ENCODE assay signal across 13 cellular contexts in genomic region chr4:77202491-77202890, GRCh38.
"Had no signal": no experiment of that assay in that cellular context is flagged by ENCODE, and none has a peak within 500 bp of the region (broad histone marks: within the 10 kb centered on the region; RNA-seq: fewer than 3 reads in every experiment).

No MANE protein-coding gene starts in this region.

- H3K4me1 ChIP-seq: prostate gland, right lobe of liver had no signal

- H3K27ac ChIP-seq: prostate gland, right lobe of liver, spleen had no signal

- H3K9me3 Mint-ChIP-seq: activated B cell treated with CpG ODN at 0.5 μM for 24 hours; activated naive CD4-positive, alpha-beta T cell treated with anti-CD3 and anti-CD28 coated beads, Interleukin-2, amount 50 U/mL, for 24 hours; brain; nephron had no signal

- H3K36me3 ChIP-seq: prostate gland, right lobe of liver, spleen had no signal

- H3K9me3 ChIP-seq: prostate gland, right lobe of liver, spleen had no signal

- DNase-seq: activated B cell treated with CpG ODN at 0.5 μM for 24 hours; activated CD4-positive, alpha-beta T cell treated with anti-CD3 and anti-CD28 coated beads, Interleukin-2, amount 50 U/mL, for 1 hour; activated T-cell treated with anti-CD3 and anti-CD28 coated beads for 4 hours; amniotic stem cell; right lobe of liver; spleen; stimulated activated CD4-positive, alpha-beta T cell treated with anti-CD3 and anti-CD28 coated beads, Interleukin-1b, Interleukin-23, amount 100 ng/mL, for 48 hours; stimulated activated naive CD4-positive, alpha-beta T cell; substantia nigra had no signal

- H3K27me3 ChIP-seq: right lobe of liver, spleen had no signal

- H3K4me3 Mint-ChIP-seq: activated B cell treated with CpG ODN at 0.5 μM for 24 hours; activated naive CD4-positive, alpha-beta T cell treated with anti-CD3 and anti-CD28 coated beads, Interleukin-2, amount 50 U/mL, for 24 hours; brain; nephron had no signal

- H3K4me3 ChIP-seq: prostate gland, right lobe of liver, spleen had no signal

- H3K4me1 Mint-ChIP-seq: activated naive CD4-positive, alpha-beta T cell treated with anti-CD3 and anti-CD28 coated beads, Interleukin-2, amount 50 U/mL, for 24 hours had no signal

- H3K36me3 Mint-ChIP-seq: activated naive CD4-positive, alpha-beta T cell treated with anti-CD3 and anti-CD28 coated beads, Interleukin-2, amount 50 U/mL, for 24 hours; brain had no signal

- H3K27ac Mint-ChIP-seq: activated B cell treated with CpG ODN at 0.5 μM for 24 hours; activated naive CD4-positive, alpha-beta T cell treated with anti-CD3 and anti-CD28 coated beads, Interleukin-2, amount 50 U/mL, for 24 hours; brain; nephron had no signal

- H3K27me3 Mint-ChIP-seq: activated B cell treated with CpG ODN at 0.5 μM for 24 hours; activated naive CD4-positive, alpha-beta T cell treated with anti-CD3 and anti-CD28 coated beads, Interleukin-2, amount 50 U/mL, for 24 hours had no signal
